In genomic region chr9:136239963-136240330, GRCh38 we compare ENCODE assay signal across 11 cellular contexts. TPM values are rescaled to one million over a fixed set of nuclear protein-coding genes. Genes with fewer than 3 reads are reported as not detected.
DNase-seq lines count a peak whose midpoint lies in the region; ATAC-seq, FAIRE-seq and TF ChIP-seq lines count a peak whose summit lies in the region.
"Had no signal": no experiment of that assay in that cellular context is flagged by ENCODE, and none has a peak within 500 bp of the region (broad histone marks: within the 10 kb centered on the region; RNA-seq: fewer than 3 reads in every experiment).

No MANE protein-coding gene starts in this region.

- no peaks in the 10 kb centered on the region for H3K27me3 ChIP-seq in neuronal stem cell (ENCODE audit: control insufficient read depth in 3 of 3, insufficient read depth in 3 of 3, low read depth in 1 of 3, low read length in 3 of 3)
- H3K27me3 ChIP-seq: BE2C had no signal

- H3K4me1 ChIP-seq in OCI-LY7 (ENCODE audit: insufficient read depth, low read length, poor library complexity, severe bottlenecking) = peaks cover 68% of the 10 kb centered on the region
- peaks cover 6 to 21% of the 10 kb centered on the region in 2 donors for H3K4me1 ChIP-seq in neuronal stem cell (ENCODE audit: control insufficient read depth in 2 of 2, insufficient read depth in 1 of 2, low read depth in 1 of 2, low read length in 2 of 2)

- ATAC-seq in HG02798 (IDR thresholded peaks at IDR 0.05; ENCODE audit: poor library complexity, unreplicated experiment) = peak; percentile 23

- no peak overlapping the region for H3K9ac ChIP-seq in neuronal stem cell (ENCODE audit: low read depth, low read length, poor library complexity)

- no peak overlapping the region for H4K91ac ChIP-seq in neuronal stem cell (ENCODE audit: low read depth, low read length, poor library complexity)

- H3K36me3 ChIP-seq in OCI-LY7 (ENCODE audit: insufficient read depth, low read length) (peaks cover 79% of the 10 kb centered on the region), neuronal stem cell (replicated peaks in 1 of 2; ENCODE audit: control insufficient read depth in 2 of 2, insufficient read depth in 2 of 2, low read length in 2 of 2) (peaks cover 21 to 38% of the 10 kb centered on the region in 2 donors)

- TF ChIP-seq CTCF in OCI-LY7 (conservative IDR thresholded peaks at IDR 0.05; ENCODE audit: low read length) (no peak), GM13977 (IDR thresholded peaks at IDR 0.05; ENCODE audit: extremely low read depth, insufficient read depth, missing control alignments) (no peak)

- no peak overlapping the region for H2AK5ac ChIP-seq in neuronal stem cell (ENCODE audit: low read depth, low read length)

- POLR2A ChIA-PET in OCI-LY7 (lab: Charles Lee) = interaction anchor here (0.6 kb wide), 1 partner anchor 872 kb away, joined by 3 read pairs; no protein-coding TSS in a partner anchor

- H3K18ac ChIP-seq in neuronal stem cell (ENCODE audit: low read length) = no peak overlapping the region

- CTCF ChIA-PET in OCI-LY7 (lab: Charles Lee; ENCODE audit: unreplicated experiment) = interaction anchor here (0.6 to 1.8 kb wide), 6 partner anchors 13 to 95 kb away, joined by 3 to 8 read pairs (median 4); no protein-coding TSS in a partner anchor

- no peak overlapping the region for H2BK12ac ChIP-seq in neuronal stem cell (ENCODE audit: low read length)

- peaks cover 76% of the 10 kb centered on the region for H3K79me2 ChIP-seq in OCI-LY7 (ENCODE audit: insufficient read depth, low read depth, low read length)

- intact Hi-C loops in OCI-LY7 (cut with micrococcal nuclease; ENCODE audit: unreplicated experiment) = loop anchor here (5.0 kb wide), 1 partner anchor 228 kb away; no protein-coding TSS in a partner anchor

- H3K4me2 ChIP-seq in OCI-LY7 (ENCODE audit: low read length) = peak overlapping the region; percentile 92
- H3K4me2 ChIP-seq in neuronal stem cell (ENCODE audit: insufficient read depth, low read length, poor library complexity, severe bottlenecking) = no peak overlapping the region

- no peak overlapping the region for H3K23ac ChIP-seq in neuronal stem cell (ENCODE audit: low read depth, low read length, poor library complexity)

- in situ Hi-C loops in GM13977 (cut with MboI; ENCODE audit: low pct_unique_long_range_greater_than_20kb, low sequenced_read_pairs, unreplicated experiment) = no loop called here

- H4K8ac ChIP-seq in neuronal stem cell (ENCODE audit: low read depth, low read length) = no peak overlapping the region

- no TSS peak for BruUV-seq in OCI-LY7 (replicated peaks; lab: Mats Ljungman, UMichigan)

- no peaks in the 10 kb centered on the region for H3K9me2 ChIP-seq in OCI-LY7 (ENCODE audit: insufficient read depth, low read length)

- no CpG with 5 or more reads among the region's 3 CpGs for WGBS in neuronal stem cell (ENCODE audit: extremely low coverage in 2 of 2, insufficient read length in 2 of 2, insufficient replicate concordance in 1 of 2), 2 donors

- no peak overlapping the region for H2BK15ac ChIP-seq in neuronal stem cell (ENCODE audit: low read length)

- H3K14ac ChIP-seq in neuronal stem cell (ENCODE audit: low read length) = no peak overlapping the region

- peaks cover 20% of the 10 kb centered on the region for H3K79me1 ChIP-seq in neuronal stem cell (ENCODE audit: low read depth, low read length)

- no peak overlapping the region for H2BK5ac ChIP-seq in neuronal stem cell (ENCODE audit: low read length)

- H3K9me3 ChIP-seq in OCI-LY7 (ENCODE audit: low read length) (no peaks in the 10 kb centered on the region), neuronal stem cell (replicated peaks in 1 of 2; ENCODE audit: control insufficient read depth in 2 of 2, insufficient read depth in 1 of 2, low read depth in 1 of 2, low read length in 2 of 2) (no peaks in the 10 kb centered on the region)
- H3K9me3 ChIP-seq: BE2C had no signal

- TF ChIP-seq POLR2A in GM12891 (IDR thresholded peaks at IDR 0.05; ENCODE audit: low read depth, low read length) = no peak

- no peak overlapping the region for H3K4ac ChIP-seq in neuronal stem cell (ENCODE audit: low read length)

- H2AFZ ChIP-seq in OCI-LY7 (ENCODE audit: low read length) = no peak overlapping the region
- no peak overlapping the region for H2AFZ ChIP-seq in neuronal stem cell (ENCODE audit: low read length)

- DNase-seq in GM12891 (ENCODE audit: insufficient read length, low spot score) (no peak), OCI-LY7 (ENCODE audit: low spot score) (peak; percentile 81), GM13977 (ENCODE audit: low spot score) (no peak), kidney glomerular epithelial cell (lab: John Stamatoyannopoulos, UW) (no peak), neuronal stem cell (ENCODE audit: low spot score) (no peak)
- no peak for DNase-seq in activated CD8-positive, alpha-beta memory T cell treated with anti-CD3 and anti-CD28 coated beads, Interleukin-2, amount 50 U/mL, for 48 hours
- DNase-seq: BE2C had no signal

- no peak overlapping the region for H2BK120ac ChIP-seq in neuronal stem cell (ENCODE audit: low read depth, low read length)

- peaks cover 42% of the 10 kb centered on the region for H4K20me1 ChIP-seq in OCI-LY7 (ENCODE audit: insufficient read depth, low read length)

- no peak for FAIRE-seq in GM12891 (lab: Jason Lieb, UNC)
- peak; percentile 24 for FAIRE-seq in islet of Langerhans (lab: Jason Lieb, UNC)

- H3K27ac ChIP-seq in OCI-LY7 (ENCODE audit: low read depth, low read length, poor library complexity, severe bottlenecking) (peak overlapping the region; percentile 85), neuronal stem cell (replicated peaks; ENCODE audit: low read length) (no peak overlapping the region)

- peak overlapping the region; percentile 48 for H3K4me3 ChIP-seq in OCI-LY7 (ENCODE audit: low read depth, low read length, poor library complexity, severe bottlenecking)
- H3K4me3 ChIP-seq in neuronal stem cell (ENCODE audit: low read length in 2 of 2) = no peak overlapping the region

TF ChIP-seq in GM12891, 5 proteins besides CTCF, POLR2A, EP300 and RAD21:
- TF ChIP-seq POU2F2 (IDR thresholded peaks at IDR 0.05; ENCODE audit: low read depth, low read length) (no peak), SPI1 (IDR thresholded peaks at IDR 0.05; ENCODE audit: low read depth, low read length) (peak; percentile 76)

RNA-seq across cellular contexts. Expression of gene QSOX2, which starts 5.7 kb away (rescaled TPM):
- polyA plus RNA-seq in GM12891 (2012; ENCODE audit: low read depth, missing spikeins) = 8.2 TPM
- total RNA-seq in OCI-LY7 (2014; rRNA removed; shearing (Covaris generic)) = 47.8 and 50.0 TPM in 2 replicates
- 57.5 and 57.9 TPM in 2 replicates for total RNA-seq in OCI-LY7 (2022)
- polyA plus RNA-seq in neuronal stem cell (2013, experiment 1 of 2) = 11.3 TPM
- 11.5 TPM for polyA plus RNA-seq in neuronal stem cell (2013, experiment 2 of 2)

RNA-seq across cellular contexts. Expression of gene LHX3, which starts 35.0 kb away (rescaled TPM):
- polyA plus RNA-seq in GM12891 (2012; ENCODE audit: low read depth, missing spikeins) = not detected
- total RNA-seq in OCI-LY7 (2014; rRNA removed; shearing (Covaris generic)) = not detected in 2 replicates
- total RNA-seq in OCI-LY7 (2022) = 0.15 TPM in 1 of 2 replicates, not detected in the other
- polyA plus RNA-seq in neuronal stem cell (2013, experiment 1 of 2) = not detected
- polyA plus RNA-seq in neuronal stem cell (2013, experiment 2 of 2) = not detected
- total RNA-seq: M059J, SK-MEL-5 had no signal
